ENCODE assay signal across 20 cellular contexts in the genomic region with DNA sequence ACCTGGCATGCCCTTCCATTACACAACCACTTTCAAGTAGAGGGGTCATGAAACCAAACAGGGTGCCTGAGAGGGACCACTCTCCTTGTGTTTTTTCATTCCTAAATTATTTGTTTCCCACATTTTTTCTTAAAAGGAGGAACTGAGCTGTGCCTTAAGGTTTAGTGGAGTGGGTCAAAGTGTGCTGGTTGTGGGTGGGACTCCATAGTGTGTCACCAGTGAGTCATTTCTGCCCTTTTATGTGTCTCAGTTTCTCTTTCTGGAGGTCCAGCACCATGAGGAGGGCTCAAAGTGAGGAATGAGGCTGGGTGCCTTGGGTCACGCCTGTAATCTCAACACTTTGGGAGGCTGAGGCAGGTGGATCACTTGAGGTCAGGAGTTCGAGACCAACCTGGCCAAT. TPM values are rescaled to one million over a fixed set of nuclear protein-coding genes. Genes with fewer than 3 reads are reported as not detected.
DNase-seq lines count a peak whose midpoint lies in the region; ATAC-seq, FAIRE-seq and TF ChIP-seq lines count a peak whose summit lies in the region.
"Had no signal": no experiment of that assay in that cellular context is flagged by ENCODE, and none has a peak within 500 bp of the region (broad histone marks: within the 10 kb centered on the region; RNA-seq: fewer than 3 reads in every experiment).

No MANE protein-coding gene starts in this region.

- CTCF ChIA-PET in RWPE1 (lab: Yijun Ruan, JAX), result interaction anchor here (0.6 kb wide), 2 partner anchors 13 to 17 kb away, joined by 3 to 6 read pairs; no protein-coding TSS in a partner anchor

- TF ChIP-seq POLR2A in GM12891 (IDR thresholded peaks at IDR 0.05; ENCODE audit: low read depth, low read length), result no peak

- H3K27ac ChIP-seq in RWPE1, result no peak overlapping the region
- H3K27ac ChIP-seq: hepatocyte, KMS-11, left ventricle myocardium inferior, pancreas, right atrium auricular region had no signal

- peak; percentile 47 for ATAC-seq in HG02759 (IDR thresholded peaks at IDR 0.05; ENCODE audit: unreplicated experiment)
- ATAC-seq: pancreas had no signal

- peak; percentile 30 for DNase-seq in EH (ENCODE audit: low read depth)
- no peak for DNase-seq in GM12891 (ENCODE audit: insufficient read length, low spot score)
- DNase-seq in fibroblast of mammary gland (ENCODE audit: low read depth), result peak; percentile 39
- DNase-seq in RWPE1 (ENCODE audit: low spot score), result no peak
- DNase-seq in RCC 7860 (ENCODE audit: low spot score), result no peak
- no peak for DNase-seq in stimulated activated CD4-positive, alpha-beta T cell treated with anti-CD3 and anti-CD28 coated beads, Interleukin-4, amount 100 ng/mL, for 1 hour
- no peak for DNase-seq in Kasumi-1 (lab: John Stamatoyannopoulos, UW)
- DNase-seq: effector CD4-positive, alpha-beta T cell; left ventricle myocardium inferior; NCI-H187; NCI-H526 treated with DMSO at 0.1 percent for 48 hours; pancreas; Right ventricle myocardium superior; stimulated activated CD4-positive, alpha-beta T cell treated with anti-CD3 and anti-CD28 coated beads, Interleukin-4, amount 100 ng/mL, for 4 hours; T1000 had no signal

- TF ChIP-seq CTCF in fibroblast of mammary gland (conservative IDR thresholded peaks at IDR 0.05; ENCODE audit: control insufficient read depth, insufficient read depth, low read depth, low read length), result no peak
- TF ChIP-seq CTCF in RWPE1 (conservative IDR thresholded peaks at IDR 0.05; ENCODE audit: low read depth), result no peak

- POLR2A ChIA-PET in RWPE1 (lab: Yijun Ruan, JAX; ENCODE audit: low non-redundant PET), result no interaction called here

- FAIRE-seq in GM12891 (lab: Jason Lieb, UNC) (no peak), RCC 7860 (lab: Jason Lieb, UNC) (no peak)
- FAIRE-seq: frontal cortex, pancreas had no signal

- H3K4me3 ChIP-seq in fibroblast of mammary gland (ENCODE audit: control insufficient read depth, low read depth, low read length), result no peak overlapping the region
- H3K4me3 ChIP-seq: hepatocyte, left ventricle myocardium inferior, pancreas, right atrium auricular region had no signal

TF ChIP-seq in GM12891, 5 proteins besides CTCF, POLR2A, EP300 and RAD21:
- no peak for TF ChIP-seq TAF1 (IDR thresholded peaks at IDR 0.05; ENCODE audit: low read depth, low read length)
- TF ChIP-seq SPI1 (IDR thresholded peaks at IDR 0.05; ENCODE audit: low read depth, low read length), result peak; percentile 74
TF ChIP-seq in GM12891: peak in this region for 1.

RNA-seq across cellular contexts. Expression of gene COMMD1, which starts 37.8 kb away (rescaled TPM):
- 94.9 TPM for polyA plus RNA-seq in GM12891 (2012; ENCODE audit: low read depth, missing spikeins)

RNA-seq across cellular contexts. Expression of gene CCT4, which starts 54.8 kb away (rescaled TPM):
- polyA plus RNA-seq in GM12891 (2012; ENCODE audit: low read depth, missing spikeins), result 142 TPM

Comparison
In these comparisons a context has a peak if more than half of its experiments do, and no peak if none do; other contexts are left out.
1. DNase-seq: peak in EH (single experiment) and fibroblast of mammary gland (single experiment); none in GM12891 (single experiment), RWPE1 (single experiment), RCC 7860 (single experiment), stimulated activated CD4-positive, alpha-beta T cell treated with anti-CD3 and anti-CD28 coated beads, Interleukin-4, amount 100 ng/mL, for 1 hour (single experiment) and Kasumi-1 (0 of 2).